In genomic region chr4:56246230-56246610, GRCh38 we compare ENCODE assay signal across 23 cellular contexts.
"Had no signal": no experiment of that assay in that cellular context is flagged by ENCODE, and none has a peak within 500 bp of the region (broad histone marks: within the 10 kb centered on the region; RNA-seq: fewer than 3 reads in every experiment).

No MANE protein-coding gene starts in this region.

- H3K4me3 Mint-ChIP-seq: IgD-negative memory B cell had no signal

- H3K36me3 Mint-ChIP-seq: IgD-negative memory B cell had no signal

- H3K27ac ChIP-seq: KMS-11, SJSA1, SK-N-MC had no signal

- H3K4me1 ChIP-seq: SJSA1 had no signal

- H3K4me2 ChIP-seq: KMS-11 had no signal

- H3K27me3 ChIP-seq: SJSA1 had no signal

- H3K9ac ChIP-seq: KMS-11 had no signal

- H3K9me3 ChIP-seq: SJSA1 had no signal

- FAIRE-seq: K562, RCC 7860 had no signal

- DNase-seq: Kasumi-1, MM.1S, NCI-H1105, NCI-H1417, NCI-H146, NCI-H1694 treated with DMSO at 0.1 percent for 48 hours, NCI-H1930, NCI-H2081, NCI-H2107, NCI-H2227 treated with DMSO at 0.1 percent for 48 hours, NCI-H446, NCI-H510A, NCI-H524 treated with DMSO at 0.1 percent for 48 hours, NCI-H774, Right ventricle myocardium superior, RPMI8226, SIG-M5 had no signal

- H3K36me3 ChIP-seq: SJSA1 had no signal

- H3K27ac Mint-ChIP-seq: IgD-negative memory B cell had no signal

- H3K27me3 Mint-ChIP-seq: IgD-negative memory B cell had no signal

- ATAC-seq: K562 had no signal

- H3K4me3 ChIP-seq: K562, SJSA1, SK-N-MC had no signal
